ENCODE assay signal across 23 cellular contexts in the genomic region with DNA sequence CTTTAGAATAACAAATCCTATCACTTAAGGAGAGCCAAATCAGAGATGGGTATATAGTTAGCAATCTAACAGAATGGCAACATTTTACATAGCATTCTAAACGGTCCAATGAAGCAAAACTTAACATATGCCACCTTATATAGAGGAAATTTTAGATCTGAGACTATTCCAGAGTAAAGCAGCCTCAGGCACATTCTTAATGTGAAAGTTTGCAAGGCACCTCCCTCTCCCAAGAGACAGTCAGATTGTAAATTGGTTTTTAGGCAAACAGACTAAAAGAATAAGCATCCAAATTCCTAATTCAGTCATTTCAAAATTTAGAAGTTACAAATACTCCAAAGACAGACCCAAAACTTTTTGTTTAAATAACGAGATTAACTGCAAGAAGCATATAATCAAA.
DNase-seq lines count a peak whose midpoint lies in the region; ATAC-seq, FAIRE-seq and TF ChIP-seq lines count a peak whose summit lies in the region.
"Had no signal": no experiment of that assay in that cellular context is flagged by ENCODE, and none has a peak within 500 bp of the region (broad histone marks: within the 10 kb centered on the region; RNA-seq: fewer than 3 reads in every experiment).

No MANE protein-coding gene starts in this region.

- in situ Hi-C loops in GM23248 (cut with MboI) = no loop called here
- in situ Hi-C loops in K562 (cut with MboI) = no loop called here
- in situ Hi-C loops in KBM-7 (cut with MboI; ENCODE audit: low pct_unique_long_range_greater_than_20kb, low sequenced_read_pairs) = loop anchor here (25.0 kb wide), 1 partner anchor 158 kb away; no protein-coding TSS in a partner anchor

- POLR2A ChIA-PET in K562 (lab: Yijun Ruan, JAX) = interaction anchor here (2.3 to 6.8 kb wide), 2 partner anchors 12 to 14 kb away, joined by 11 to 66 read pairs; no protein-coding TSS in a partner anchor

- WGBS in GM23248 (ENCODE audit: low coverage in 1 of 2, low lambda C conversion rate in 2 of 2, missing lambda C conversion rate in 2 of 2), 2 experiments = 13 to 16% methylated on average over 2 of the region's 2 CpGs
- 18% methylated on average over 2 of the region's 2 CpGs for WGBS in K562 (ENCODE audit: insufficient coverage, low coverage, missing lambda C conversion rate)

- DNase-seq in GM23248 (peak; percentile 38), K562 (ENCODE audit: extremely low read depth in 1 of 4, low spot score in 3 of 4) (no peak), fibroblast of gingiva (ENCODE audit: low read depth) (peak; percentile 26), KBM-7 (no peak), NCI-H82 treated with DMSO at 0.1 percent for 48 hours (lab: John Stamatoyannopoulos, UW; ENCODE audit: unreplicated experiment) (no peak), NCI-H146 (lab: John Stamatoyannopoulos, UW) (no peak)
- DNase-seq: BE2C; C1 segment of cervical spinal cord; CD4-positive, CD25-positive, alpha-beta regulatory T cell; CD8-positive, alpha-beta memory T cell; COR-L47; DMS 273 treated with DMSO at 0.1 percent for 48 hours; DMS53; DND-41; GDM1; HCEC 1CT; IMR-90 had no signal

- ATAC-seq in K562 = no peak
- ATAC-seq in HG03045 (IDR thresholded peaks at IDR 0.05; ENCODE audit: unreplicated experiment) = no peak
- ATAC-seq: GM23338 had no signal

- H4K20me1 ChIP-seq in GM23248 (ENCODE audit: insufficient read depth) (no peaks in the 10 kb centered on the region), K562 (replicated peaks; ENCODE audit: control insufficient read depth, insufficient read depth, low read length) (no peaks in the 10 kb centered on the region)

- H2AFZ ChIP-seq in GM23248 (no peak overlapping the region), K562 (ENCODE audit: low read depth, low read length) (peak overlapping the region; percentile 12; the same call in 1 of the 2 replicates)
- H2AFZ ChIP-seq: GM23338 had no signal

- H3K4me1 ChIP-seq in GM23248 (ENCODE audit: insufficient read depth) = peaks cover 9% of the 10 kb centered on the region
- peaks cover 0 to 12% of the 10 kb centered on the region in 2 experiments; a peak in 4 of 5 replicates for H3K4me1 ChIP-seq in K562 (replicated peaks in 1 of 2; ENCODE audit: control insufficient read depth in 2 of 2, insufficient read depth in 2 of 2, low read length in 2 of 2)
- H3K4me1 ChIP-seq: BE2C had no signal

- H3F3A ChIP-seq in GM23248 (ENCODE audit: insufficient read depth) = no peaks in the 10 kb centered on the region

- no peak overlapping the region for H3K4me3 ChIP-seq in GM23248
- H3K4me3 ChIP-seq in K562 = no peak overlapping the region
- H3K4me3 ChIP-seq: GM23338 had no signal

- BruUV-seq in K562 (replicated peaks; lab: Mats Ljungman, UMichigan) = no TSS peak

- H3K9me3 ChIP-seq in GM23248 (ENCODE audit: low read depth) (no peaks in the 10 kb centered on the region), K562 (replicated peaks; ENCODE audit: control insufficient read depth, insufficient read depth, low read depth, low read length) (no peaks in the 10 kb centered on the region)
- H3K9me3 ChIP-seq: BE2C had no signal

- H3K36me3 ChIP-seq in GM23248 (ENCODE audit: low read depth) (no peaks in the 10 kb centered on the region), K562 (ENCODE audit: control insufficient read depth, insufficient read depth, low read length) (no peaks in the 10 kb centered on the region)
- H3K36me3 ChIP-seq: BE2C had no signal

- CTCF ChIA-PET in K562 (lab: Yijun Ruan, JAX; ENCODE audit: low intra/inter-chr PET ratio) = no interaction called here

- intact Hi-C loops in K562 (cut with micrococcal nuclease) = no loop called here

- FAIRE-seq in K562 (lab: Jason Lieb, UNC) = no peak
- FAIRE-seq: GM12892, GM18507, H54, HTR-8/SVneo had no signal

- H3K27me3 ChIP-seq in GM23248 (replicated peaks; ENCODE audit: insufficient read depth) (no peaks in the 10 kb centered on the region), K562 (ENCODE audit: control insufficient read depth in 2 of 2, insufficient read depth in 2 of 2, low read length in 2 of 2) (no peaks in the 10 kb centered on the region; a peak in 1 of 5 replicates)
- H3K27me3 ChIP-seq: BE2C had no signal

- no peak for TF ChIP-seq EP300 in K562 (IDR thresholded peaks at IDR 0.05; ENCODE audit: low read length)

- TF ChIP-seq CTCF in K562 (IDR thresholded peaks at IDR 0.05 in 2 of 3, conservative IDR thresholded peaks at IDR 0.05 in 1 of 3; ENCODE audit: insufficient read depth in 2 of 3, low read depth in 1 of 3, low read length in 3 of 3) = no peak

- H3K9me2 ChIP-seq in GM23248 (ENCODE audit: insufficient read depth) = no peaks in the 10 kb centered on the region

- H3K79me2 ChIP-seq in GM23248 (ENCODE audit: insufficient read depth) (no peaks in the 10 kb centered on the region), K562 (ENCODE audit: control insufficient read depth, insufficient read depth, low read length) (no peaks in the 10 kb centered on the region)

- H3K4me2 ChIP-seq in GM23248 (ENCODE audit: unreplicated experiment) = no peak overlapping the region
- H3K4me2 ChIP-seq in K562 (ENCODE audit: insufficient read depth, low read length) = no peak overlapping the region
- H3K4me2 ChIP-seq: GM23338 had no signal

- no peak for TF ChIP-seq RAD21 in K562 (CRISPR knock-in tag; conservative IDR thresholded peaks at IDR 0.05 in 1 of 2, IDR thresholded peaks at IDR 0.05 in 1 of 2)

- no peaks in the 10 kb centered on the region for H3K9me1 ChIP-seq in K562 (ENCODE audit: control insufficient read depth, insufficient read depth, low read length)

- no peak for TF ChIP-seq POLR2A in K562 (conservative IDR thresholded peaks at IDR 0.05)

- H3K27ac ChIP-seq in GM23248 (no peak overlapping the region), K562 (ENCODE audit: extremely low read depth, low read depth, low read length) (no peak overlapping the region)

- no peak overlapping the region for H3K9ac ChIP-seq in GM23248
- no peak overlapping the region for H3K9ac ChIP-seq in K562 (ENCODE audit: insufficient read depth in 1 of 2, low read depth in 2 of 2, low read length in 2 of 2)

TF ChIP-seq in K562, 482 proteins besides CTCF, POLR2A, EP300 and RAD21:
- TF ChIP-seq RHOXF2B (CRISPR knock-in tag; conservative IDR thresholded peaks at IDR 0.05) = no peak
- no peak for TF ChIP-seq ZFP1 (CRISPR knock-in tag; IDR thresholded peaks at IDR 0.05)
- no peak for TF ChIP-seq ERF (CRISPR knock-in tag; IDR thresholded peaks at IDR 0.05)
- TF ChIP-seq XRCC4 (IDR thresholded peaks at IDR 0.05; ENCODE audit: extremely low read depth, insufficient read depth, insufficient read length) = no peak
- no peak for TF ChIP-seq XRCC5 (IDR thresholded peaks at IDR 0.05; ENCODE audit: low read depth, low read length)
- TF ChIP-seq, protein P1, sequence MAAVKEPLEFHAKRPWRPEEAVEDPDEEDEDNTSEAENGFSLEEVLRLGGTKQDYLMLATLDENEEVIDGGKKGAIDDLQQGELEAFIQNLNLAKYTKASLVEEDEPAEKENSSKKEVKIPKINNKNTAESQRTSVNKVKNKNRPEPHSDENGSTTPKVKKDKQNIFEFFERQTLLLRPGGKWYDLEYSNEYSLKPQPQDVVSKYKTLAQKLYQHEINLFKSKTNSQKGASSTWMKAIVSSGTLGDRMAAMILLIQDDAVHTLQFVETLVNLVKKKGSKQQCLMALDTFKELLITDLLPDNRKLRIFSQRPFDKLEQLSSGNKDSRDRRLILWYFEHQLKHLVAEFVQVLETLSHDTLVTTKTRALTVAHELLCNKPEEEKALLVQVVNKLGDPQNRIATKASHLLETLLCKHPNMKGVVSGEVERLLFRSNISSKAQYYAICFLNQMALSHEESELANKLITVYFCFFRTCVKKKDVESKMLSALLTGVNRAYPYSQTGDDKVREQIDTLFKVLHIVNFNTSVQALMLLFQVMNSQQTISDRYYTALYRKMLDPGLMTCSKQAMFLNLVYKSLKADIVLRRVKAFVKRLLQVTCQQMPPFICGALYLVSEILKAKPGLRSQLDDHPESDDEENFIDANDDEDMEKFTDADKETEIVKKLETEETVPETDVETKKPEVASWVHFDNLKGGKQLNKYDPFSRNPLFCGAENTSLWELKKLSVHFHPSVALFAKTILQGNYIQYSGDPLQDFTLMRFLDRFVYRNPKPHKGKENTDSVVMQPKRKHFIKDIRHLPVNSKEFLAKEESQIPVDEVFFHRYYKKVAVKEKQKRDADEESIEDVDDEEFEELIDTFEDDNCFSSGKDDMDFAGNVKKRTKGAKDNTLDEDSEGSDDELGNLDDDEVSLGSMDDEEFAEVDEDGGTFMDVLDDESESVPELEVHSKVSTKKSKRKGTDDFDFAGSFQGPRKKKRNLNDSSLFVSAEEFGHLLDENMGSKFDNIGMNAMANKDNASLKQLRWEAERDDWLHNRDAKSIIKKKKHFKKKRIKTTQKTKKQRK (IDR thresholded peaks at IDR 0.05; ENCODE audit: borderline replicate concordance, low read depth, low read length) = no peak
- no peak for TF ChIP-seq ETV6 (IDR thresholded peaks at IDR 0.05; ENCODE audit: borderline replicate concordance in 1 of 2, low read depth in 2 of 2, low read length in 1 of 2)
- TF ChIP-seq ETV6 (CRISPR knock-in tag; IDR thresholded peaks at IDR 0.05; ENCODE audit: borderline replicate concordance) = no peak
- no peak for TF ChIP-seq KAT2B (IDR thresholded peaks at IDR 0.05; ENCODE audit: low read depth, low read length)
- TF ChIP-seq HIVEP1 (CRISPR knock-in tag; IDR thresholded peaks at IDR 0.05) = no peak
- TF ChIP-seq ZNF384 (IDR thresholded peaks at IDR 0.05; ENCODE audit: low read depth, low read length) = no peak
- no peak for TF ChIP-seq BRD4 (IDR thresholded peaks at IDR 0.05)
- TF ChIP-seq, protein P2, sequence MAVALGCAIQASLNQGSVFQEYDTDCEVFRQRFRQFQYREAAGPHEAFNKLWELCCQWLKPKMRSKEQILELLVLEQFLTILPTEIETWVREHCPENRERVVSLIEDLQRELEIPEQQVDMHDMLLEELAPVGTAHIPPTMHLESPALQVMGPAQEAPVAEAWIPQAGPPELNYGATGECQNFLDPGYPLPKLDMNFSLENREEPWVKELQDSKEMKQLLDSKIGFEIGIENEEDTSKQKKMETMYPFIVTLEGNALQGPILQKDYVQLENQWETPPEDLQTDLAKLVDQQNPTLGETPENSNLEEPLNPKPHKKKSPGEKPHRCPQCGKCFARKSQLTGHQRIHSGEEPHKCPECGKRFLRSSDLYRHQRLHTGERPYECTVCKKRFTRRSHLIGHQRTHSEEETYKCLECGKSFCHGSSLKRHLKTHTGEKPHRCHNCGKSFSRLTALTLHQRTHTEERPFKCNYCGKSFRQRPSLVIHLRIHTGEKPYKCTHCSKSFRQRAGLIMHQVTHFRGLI (CRISPR knock-in tag; IDR thresholded peaks at IDR 0.05) = no peak
TF ChIP-seq in K562: peak in this region for 0.

Comparison
In these comparisons a context has a peak if more than half of its experiments do, and no peak if none do; other contexts are left out.
1. DNase-seq: peak in GM23248 (single experiment) and fibroblast of gingiva (single experiment); none in K562 (0 of 4), KBM-7 (single experiment), NCI-H82 treated with DMSO at 0.1 percent for 48 hours (single experiment) and NCI-H146 (single experiment).